ENCODE assay signal across 1 cellular context in genomic region chr11:64723907-64724862, GRCh38.
TF ChIP-seq lines count a peak whose summit lies in the region.

No MANE protein-coding gene starts in this region.

TF ChIP-seq in A549, 52 proteins besides CTCF, POLR2A, EP300 and RAD21 (continued from another document):
- TF ChIP-seq, protein P1, sequence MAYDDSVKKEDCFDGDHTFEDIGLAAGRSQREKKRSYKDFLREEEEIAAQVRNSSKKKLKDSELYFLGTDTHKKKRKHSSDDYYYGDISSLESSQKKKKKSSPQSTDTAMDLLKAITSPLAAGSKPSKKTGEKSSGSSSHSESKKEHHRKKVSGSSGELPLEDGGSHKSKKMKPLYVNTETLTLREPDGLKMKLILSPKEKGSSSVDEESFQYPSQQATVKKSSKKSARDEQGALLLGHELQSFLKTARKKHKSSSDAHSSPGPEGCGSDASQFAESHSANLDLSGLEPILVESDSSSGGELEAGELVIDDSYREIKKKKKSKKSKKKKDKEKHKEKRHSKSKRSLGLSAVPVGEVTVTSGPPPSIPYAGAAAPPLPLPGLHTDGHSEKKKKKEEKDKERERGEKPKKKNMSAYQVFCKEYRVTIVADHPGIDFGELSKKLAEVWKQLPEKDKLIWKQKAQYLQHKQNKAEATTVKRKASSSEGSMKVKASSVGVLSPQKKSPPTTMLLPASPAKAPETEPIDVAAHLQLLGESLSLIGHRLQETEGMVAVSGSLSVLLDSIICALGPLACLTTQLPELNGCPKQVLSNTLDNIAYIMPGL (CRISPR knock-in tag; IDR thresholded peaks at IDR 0.05; ENCODE audit: borderline replicate concordance): no peak
- TF ChIP-seq GATA3 (IDR thresholded peaks at IDR 0.05; ENCODE audit: borderline replicate concordance) (no peak), TP53 (CRISPR knock-in tag; IDR thresholded peaks at IDR 0.05) (no peak), JUNB (IDR thresholded peaks at IDR 0.05) (no peak)
